In the genomic region with DNA sequence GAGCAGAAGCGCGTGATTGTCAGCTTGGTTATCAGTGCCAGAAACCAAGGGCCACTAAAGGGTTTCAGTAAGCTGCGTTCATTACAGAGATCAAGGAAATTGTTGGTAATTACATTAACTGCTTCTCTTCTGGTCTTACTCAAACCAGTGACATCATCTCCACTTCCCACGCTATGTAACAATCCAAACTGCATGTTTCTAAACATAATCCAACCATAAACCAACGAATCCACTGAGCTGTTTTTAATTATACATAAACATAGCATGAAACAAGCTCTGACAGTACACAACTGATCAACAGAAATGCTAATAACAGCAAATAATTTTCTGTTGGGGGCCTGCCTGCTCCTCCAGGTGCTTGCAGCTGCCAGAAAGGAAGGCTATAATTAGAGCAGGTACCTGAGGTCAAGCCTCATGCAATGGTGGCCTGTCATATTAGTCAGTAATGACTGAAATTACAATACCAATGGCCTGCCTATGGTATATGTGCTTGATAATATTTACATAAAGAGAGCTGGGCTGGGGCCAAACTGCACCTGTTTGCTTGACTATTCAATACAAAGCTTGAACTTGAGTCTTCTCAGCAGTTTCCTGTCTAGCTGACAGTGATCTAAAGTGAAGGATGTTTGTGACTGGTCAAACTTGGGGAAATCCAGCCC, we compare ENCODE assay signal across 8 cellular contexts. TPM values are rescaled to one million over a fixed set of nuclear protein-coding genes. Genes with fewer than 3 reads are reported as not detected.
DNase-seq lines count a peak whose midpoint lies in the region; ATAC-seq and TF ChIP-seq lines count a peak whose summit lies in the region.

No MANE protein-coding gene starts in this region.

- POLR2A ChIA-PET in PC-9 (lab: Charles Lee; ENCODE audit: unreplicated experiment): interaction anchor here (0.5 to 1.5 kb wide), 5 partner anchors 11 to 420 kb away, joined by 3 to 22 read pairs (median 3); a partner anchor contains a TSS

- no peak for TF ChIP-seq POLR2A in suprapubic skin (IDR thresholded peaks at IDR 0.05)

- no peaks in the 10 kb centered on the region for H4K20me1 ChIP-seq in PC-9 (ENCODE audit: insufficient read depth)

- TF ChIP-seq CTCF in GM06990 (IDR thresholded peaks at IDR 0.05; ENCODE audit: insufficient read depth, low read length, poor library complexity, severe bottlenecking): no peak
- TF ChIP-seq CTCF in HL-60 (IDR thresholded peaks at IDR 0.05; ENCODE audit: insufficient read depth, low read length): no peak
- TF ChIP-seq CTCF in PC-9 (conservative IDR thresholded peaks at IDR 0.05): no peak
- no peak for TF ChIP-seq CTCF in left lung (IDR thresholded peaks at IDR 0.05)
- no peak for TF ChIP-seq CTCF in suprapubic skin (IDR thresholded peaks at IDR 0.05)

- peaks cover 83% of the 10 kb centered on the region for H3K79me2 ChIP-seq in PC-9 (ENCODE audit: low read depth)

- intact Hi-C loops in PC-9 (cut with micrococcal nuclease; ENCODE audit: unreplicated experiment): loop anchor here (1.0 to 2.0 kb wide), 3 partner anchors 48 to 100 kb away; a partner anchor contains a TSS
- intact Hi-C loops in left lung (cut with DNase I): no loop called here

- in situ Hi-C loops in T47D (cut with HindIII; ENCODE audit: low pct_unique_long_range_greater_than_20kb, low sequenced_read_pairs): no loop called here

- BruUV-seq in PC-9 (replicated peaks; lab: Mats Ljungman, UMichigan): no TSS peak

- H3K4me2 ChIP-seq in PC-9: peak overlapping the region; percentile 82

- H3K4me1 ChIP-seq in PC-9 (replicated peaks; ENCODE audit: insufficient read depth): peaks cover 54% of the 10 kb centered on the region
- peaks cover 22 to 69% of the 10 kb centered on the region in 2 donors for H3K4me1 ChIP-seq in left lung
- H3K4me1 ChIP-seq in suprapubic skin: peaks cover 38% of the 10 kb centered on the region

- H3K27ac ChIP-seq in HL-60 (replicated peaks): peak overlapping the region; percentile 57
- H3K27ac ChIP-seq in PC-9: peak overlapping the region; percentile 96
- H3K27ac ChIP-seq in left lung: peak overlapping the region; percentile 87 to 93
- peak overlapping the region; percentile 89 for H3K27ac ChIP-seq in suprapubic skin

- H3F3A ChIP-seq in PC-9 (ENCODE audit: insufficient read depth, low read depth): peaks cover 39% of the 10 kb centered on the region

- no peaks in the 10 kb centered on the region for H3K27me3 ChIP-seq in GM06990 (replicated peaks; ENCODE audit: control insufficient read depth, insufficient read depth, low read length)
- H3K27me3 ChIP-seq in HL-60 (ENCODE audit: insufficient read depth, poor library complexity, severe bottlenecking): no peaks in the 10 kb centered on the region
- no peaks in the 10 kb centered on the region for H3K27me3 ChIP-seq in PC-9 (ENCODE audit: insufficient read depth, low read depth)
- no peaks in the 10 kb centered on the region for H3K27me3 ChIP-seq in left lung
- H3K27me3 ChIP-seq in suprapubic skin: no peaks in the 10 kb centered on the region

- no peaks in the 10 kb centered on the region for H3K9me2 ChIP-seq in PC-9 (ENCODE audit: insufficient read depth)

- peak; percentile 81 for DNase-seq in GM06990 (ENCODE audit: extremely low read depth, insufficient read length)
- DNase-seq in HL-60 (ENCODE audit: low read depth in 1 of 2, low spot score in 1 of 2): peak in 1 of 2 experiments; percentile 61
- DNase-seq in PC-9: peak in 1 of 2 experiments; percentile 68
- DNase-seq in T47D (ENCODE audit: low read depth in 1 of 2, low spot score in 1 of 2): peak; percentile 21 to 81
- DNase-seq in left lung: no peak
- DNase-seq in suprapubic skin (ENCODE audit: low spot score in 2 of 2): no peak
- DNase-seq in NCI-H128 (lab: John Stamatoyannopoulos, UW; ENCODE audit: unreplicated experiment): no peak

- peak overlapping the region; percentile 23 for H3K4me3 ChIP-seq in GM06990 (replicated peaks; ENCODE audit: low read depth, low read length)
- no peak overlapping the region for H3K4me3 ChIP-seq in HL-60 (replicated peaks; ENCODE audit: insufficient read depth, low read length)
- H3K4me3 ChIP-seq in PC-9: peak overlapping the region; percentile 54; the same call in 1 of the 2 replicates
- peak overlapping the region; percentile 18 to 28 for H3K4me3 ChIP-seq in left lung
- peak overlapping the region; percentile 46 for H3K4me3 ChIP-seq in suprapubic skin

- TF ChIP-seq EP300 in suprapubic skin (IDR thresholded peaks at IDR 0.05): no peak

- 28% methylated on average over 5 of the region's 5 CpGs for WGBS in suprapubic skin

- H3K9me3 ChIP-seq in PC-9 (ENCODE audit: insufficient read depth, low read depth): no peaks in the 10 kb centered on the region
- no peaks in the 10 kb centered on the region for H3K9me3 ChIP-seq in left lung
- H3K9me3 ChIP-seq in suprapubic skin: no peaks in the 10 kb centered on the region

- CTCF ChIA-PET in PC-9 (lab: Charles Lee): interaction anchor here (0.5 to 1.2 kb wide), 2 partner anchors 47 to 945 kb away, joined by 3 to 4 read pairs; a partner anchor contains a TSS

- peak; percentile 89 for ATAC-seq in GM21423 (IDR thresholded peaks at IDR 0.05; ENCODE audit: unreplicated experiment)
- peak; percentile 64 for ATAC-seq in left lung

- peaks cover 2% of the 10 kb centered on the region for H3K36me3 ChIP-seq in GM06990 (ENCODE audit: control insufficient read depth, insufficient read depth, low read length)
- H3K36me3 ChIP-seq in PC-9 (ENCODE audit: low read depth): no peaks in the 10 kb centered on the region
- peaks cover 0 to 9% of the 10 kb centered on the region in 2 donors for H3K36me3 ChIP-seq in left lung
- peaks cover 11% of the 10 kb centered on the region for H3K36me3 ChIP-seq in suprapubic skin

- peak overlapping the region; percentile 73; the same call in 1 of the 2 replicates for H2AFZ ChIP-seq in PC-9

RNA-seq across cellular contexts. Expression of a gene that starts 40.1 kb away (rescaled TPM):
- total RNA-seq in PC-9 (2021) (57.8 and 68.9 TPM in 2 replicates), left lung (10 to 100 TPM; 75.9 to 82.9 TPM), suprapubic skin (10 to 100 TPM; 65.0 to 86.5 (median 69.6) TPM)

Comparison
In these comparisons a context has a peak if more than half of its experiments do, and no peak if none do; other contexts are left out.
1. DNase-seq: peak in GM06990 (single experiment) and T47D (2 of 2); none in left lung (0 of 2), suprapubic skin (0 of 2) and NCI-H128 (single experiment).
2. Peak in every context shown above with its lines, with median percentiles within 50 percentile points of each other: H3K27ac ChIP-seq.